8 cellular contexts compared by ENCODE assay signal in genomic region chr2:124804014-124804940, GRCh38.
DNase-seq lines count a peak whose midpoint lies in the region; ATAC-seq and TF ChIP-seq lines count a peak whose summit lies in the region.
"Had no signal": no experiment of that assay in that cellular context is flagged by ENCODE, and none has a peak within 500 bp of the region (broad histone marks: within the 10 kb centered on the region; RNA-seq: fewer than 3 reads in every experiment).

No MANE protein-coding gene starts in this region.

- peak; percentile 4 for DNase-seq in G401 (ENCODE audit: low spot score)
- DNase-seq in MG63, result peak; percentile 2
- peak in 1 of 7 donors; percentile 3 for DNase-seq in adrenal gland
- DNase-seq in kidney tubule cell (ENCODE audit: low spot score), result peak; percentile 67
- DNase-seq in central memory CD4-positive, alpha-beta T cell, result no peak
- no peak for DNase-seq in naive thymus-derived CD4-positive, alpha-beta T cell
- DNase-seq: activated B cell treated with CpG ODN at 0.5 μM for 24 hours had no signal

- no peak overlapping the region for H3K4me3 ChIP-seq in MG63
- no peak overlapping the region for H3K4me3 ChIP-seq in adrenal gland
- H3K4me3 ChIP-seq in naive thymus-derived CD4-positive, alpha-beta T cell (ENCODE audit: low read length), result no peak overlapping the region

- H3K9me3 Mint-ChIP-seq in naive thymus-derived CD4-positive, alpha-beta T cell, result peaks cover 0 to 5% (median 0%) of the 10 kb centered on the region in 11 donors

- in situ Hi-C loops in G401 (cut with HindIII; ENCODE audit: low sequenced_read_pairs), result no loop called here

- no peak for TF ChIP-seq POLR2A in adrenal gland (IDR thresholded peaks at IDR 0.05)

- intact Hi-C loops in adrenal gland (cut with DNase I), result no loop called here
- intact Hi-C loops in naive thymus-derived CD4-positive, alpha-beta T cell (cut with micrococcal nuclease), result no loop called here

- H3K36me3 Mint-ChIP-seq in naive thymus-derived CD4-positive, alpha-beta T cell, result no peaks in the 10 kb centered on the region

- WGBS in adrenal gland, 4 donors, result 55 to 60% (median 58%) methylated on average over 5 of the region's 5 CpGs

- POLR2A ChIA-PET in naive thymus-derived CD4-positive, alpha-beta T cell (lab: Charles Lee), result no interaction called here

- H3K27me3 Mint-ChIP-seq in naive thymus-derived CD4-positive, alpha-beta T cell, result peaks cover 0 to 4% (median 0%) of the 10 kb centered on the region in 5 donors
- H3K27me3 Mint-ChIP-seq: activated B cell treated with CpG ODN at 0.5 μM for 24 hours had no signal

- no peaks in the 10 kb centered on the region for H3K4me1 Mint-ChIP-seq in naive thymus-derived CD4-positive, alpha-beta T cell
- H3K4me1 Mint-ChIP-seq: activated B cell treated with CpG ODN at 0.5 μM for 24 hours had no signal

- peak; percentile 52 for ATAC-seq in GM21528 (IDR thresholded peaks at IDR 0.05; ENCODE audit: low FRiP score, unreplicated experiment)
- no peak for ATAC-seq in naive thymus-derived CD4-positive, alpha-beta T cell

- CTCF ChIA-PET in naive thymus-derived CD4-positive, alpha-beta T cell (lab: Charles Lee), result no interaction called here

- H3K9me3 ChIP-seq in MG63 (0 out of 2 replicates have a peak, but pooled peaks cover 6% of the 10 kb centered on the region), adrenal gland (replicated peaks in 1 of 3) (no peaks in the 10 kb centered on the region)
- H3K9me3 ChIP-seq in naive thymus-derived CD4-positive, alpha-beta T cell (ENCODE audit: control insufficient read depth in 2 of 3, low read length in 3 of 3), result no peaks in the 10 kb centered on the region

- peak in 5 of 6 experiments; percentile 36 to 53 (median 43) for TF ChIP-seq CTCF in adrenal gland (IDR thresholded peaks at IDR 0.05)

- no peak overlapping the region for H3K27ac Mint-ChIP-seq in naive thymus-derived CD4-positive, alpha-beta T cell
- H3K27ac Mint-ChIP-seq: activated B cell treated with CpG ODN at 0.5 μM for 24 hours had no signal

- no peak overlapping the region for H3K27ac ChIP-seq in adrenal gland
- no peak overlapping the region for H3K27ac ChIP-seq in naive thymus-derived CD4-positive, alpha-beta T cell (ENCODE audit: low read depth, low read length)

- no peaks in the 10 kb centered on the region for H3K4me1 ChIP-seq in adrenal gland (replicated peaks in 1 of 2)
- H3K4me1 ChIP-seq in naive thymus-derived CD4-positive, alpha-beta T cell (ENCODE audit: control insufficient read depth in 2 of 2, insufficient read depth in 2 of 2, low read length in 2 of 2), result no peaks in the 10 kb centered on the region

- no peaks in the 10 kb centered on the region for H3K36me3 ChIP-seq in MG63
- H3K36me3 ChIP-seq in adrenal gland (replicated peaks in 1 of 2), result no peaks in the 10 kb centered on the region
- H3K36me3 ChIP-seq in naive thymus-derived CD4-positive, alpha-beta T cell (ENCODE audit: control insufficient read depth in 2 of 3, insufficient read depth in 3 of 3, low read length in 3 of 3), result no peaks in the 10 kb centered on the region

- H3K4me3 Mint-ChIP-seq in naive thymus-derived CD4-positive, alpha-beta T cell, result no peak overlapping the region
- H3K4me3 Mint-ChIP-seq: activated B cell treated with CpG ODN at 0.5 μM for 24 hours had no signal

- H3K27me3 ChIP-seq in MG63 (no peaks in the 10 kb centered on the region), adrenal gland (no peaks in the 10 kb centered on the region)
- no peaks in the 10 kb centered on the region for H3K27me3 ChIP-seq in naive thymus-derived CD4-positive, alpha-beta T cell (ENCODE audit: control insufficient read depth in 2 of 2, insufficient read depth in 2 of 2, low read length in 2 of 2)

Comparison
In these comparisons a context has a peak if more than half of its experiments do, and no peak if none do; other contexts are left out.
1. DNase-seq: peak in G401 (single experiment), MG63 (single experiment) and kidney tubule cell (single experiment); none in central memory CD4-positive, alpha-beta T cell (single experiment) and naive thymus-derived CD4-positive, alpha-beta T cell (0 of 9).